Comparison of ENCODE assay signal across 23 cellular contexts in the genomic region with DNA sequence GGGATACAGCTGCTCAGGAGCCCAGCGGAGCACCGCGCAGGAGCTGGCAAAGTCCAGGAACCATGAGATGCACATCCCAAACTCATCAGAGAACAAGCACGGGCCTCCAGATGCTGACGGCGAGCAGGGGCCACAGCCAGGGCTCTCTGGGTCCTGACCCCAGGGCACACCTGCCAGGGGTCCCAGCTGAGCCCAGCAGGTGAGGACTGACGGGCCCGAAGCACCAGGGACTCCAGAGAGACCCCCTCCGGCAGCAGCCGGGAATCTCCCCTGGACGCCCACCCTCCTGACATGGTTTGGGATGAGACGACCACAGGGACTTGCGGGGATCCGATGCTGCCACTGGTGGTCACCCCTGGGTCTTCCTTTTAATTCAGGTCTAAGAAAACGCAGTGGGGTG. TPM values are rescaled to one million over a fixed set of nuclear protein-coding genes. Genes with fewer than 3 reads are reported as not detected.
"Had no signal": no experiment of that assay in that cellular context is flagged by ENCODE, and none has a peak within 500 bp of the region (broad histone marks: within the 10 kb centered on the region; RNA-seq: fewer than 3 reads in every experiment).

No MANE protein-coding gene starts in this region.

- DNase-seq: activated CD4-positive, alpha-beta memory T cell treated with anti-CD3 and anti-CD28 coated beads for 36 hours; activated CD4-positive, alpha-beta T cell treated with anti-CD3 and anti-CD28 coated beads, Interleukin-2, amount 10 ng/mL, durations not matched to agents 7 days and 5 days; activated CD4-positive, CD25-positive, alpha-beta regulatory T cell; activated CD8-positive, alpha-beta memory T cell treated with anti-CD3 and anti-CD28 coated beads for 24 hours; activated gamma-delta T cell treated with Interleukin-2 at 50 U/mL for 16 hours; activated naive CD4-positive, alpha-beta T cell treated with anti-CD3 and anti-CD28 coated beads, Interleukin-2, amount 10 ng/mL, durations not matched to agents 7 days and 5 days; activated naive CD8-positive, alpha-beta T cell treated with anti-CD3 and anti-CD28 coated beads for 36 hours; activated T-cell treated with anti-CD3 and anti-CD28 coated beads, Interleukin-2, amount 50 U/mL, for 4 hours; brain microvascular endothelial cell; KG1; NCI-H1048; NCI-H146; NCI-H187 treated with DMSO at 0.1 percent for 48 hours; NCI-H2081 treated with DMSO at 0.1 percent for 48 hours; NCI-H446; NCI-H524; SIG-M5; T-helper 1 cell had no signal

- H3K27ac ChIP-seq: brain microvascular endothelial cell, cardiac muscle cell, VCaP had no signal

- H3K36me3 Mint-ChIP-seq: activated CD4-positive, alpha-beta memory T cell treated with anti-CD3 and anti-CD28 coated beads for 36 hours; activated naive CD4-positive, alpha-beta T cell treated with anti-CD3 and anti-CD28 coated beads, Interleukin-2, amount 10 ng/mL, durations not matched to agents 7 days and 5 days had no signal

- H3K4me3 Mint-ChIP-seq: activated CD4-positive, alpha-beta memory T cell treated with anti-CD3 and anti-CD28 coated beads for 36 hours; activated CD4-positive, alpha-beta T cell treated with anti-CD3 and anti-CD28 coated beads, Interleukin-2, amount 10 ng/mL, durations not matched to agents 7 days and 5 days; activated naive CD4-positive, alpha-beta T cell treated with anti-CD3 and anti-CD28 coated beads, Interleukin-2, amount 10 ng/mL, durations not matched to agents 7 days and 5 days; activated naive CD8-positive, alpha-beta T cell treated with anti-CD3 and anti-CD28 coated beads for 36 hours; activated T-cell treated with anti-CD3 and anti-CD28 coated beads, Interleukin-2, amount 50 U/mL, for 4 hours had no signal

- H3K4me3 ChIP-seq: cardiac muscle cell had no signal

- H3K36me3 ChIP-seq: brain microvascular endothelial cell, cardiac muscle cell had no signal

- H3K27me3 Mint-ChIP-seq: activated CD4-positive, alpha-beta T cell treated with anti-CD3 and anti-CD28 coated beads, Interleukin-2, amount 10 ng/mL, durations not matched to agents 7 days and 5 days had no signal

- H3K27ac Mint-ChIP-seq: activated CD4-positive, alpha-beta memory T cell treated with anti-CD3 and anti-CD28 coated beads for 36 hours; activated CD4-positive, alpha-beta T cell treated with anti-CD3 and anti-CD28 coated beads, Interleukin-2, amount 10 ng/mL, durations not matched to agents 7 days and 5 days; activated naive CD4-positive, alpha-beta T cell treated with anti-CD3 and anti-CD28 coated beads, Interleukin-2, amount 10 ng/mL, durations not matched to agents 7 days and 5 days; activated naive CD8-positive, alpha-beta T cell treated with anti-CD3 and anti-CD28 coated beads for 36 hours had no signal

- ATAC-seq: activated T-cell treated with anti-CD3 and anti-CD28 coated beads, Interleukin-2, amount 50 U/mL, for 4 hours had no signal

- H3K27me3 ChIP-seq: cardiac muscle cell had no signal

RNA-seq across cellular contexts. Expression of a gene that starts 22.1 kb away (rescaled TPM):
- total RNA-seq: activated CD4-positive, alpha-beta memory T cell treated with anti-CD3 and anti-CD28 coated beads for 36 hours; activated CD4-positive, alpha-beta T cell treated with anti-CD3 and anti-CD28 coated beads, Interleukin-2, amount 10 ng/mL, durations not matched to agents 7 days and 5 days; activated naive CD8-positive, alpha-beta T cell treated with anti-CD3 and anti-CD28 coated beads for 36 hours; activated T-cell treated with anti-CD3 and anti-CD28 coated beads, Interleukin-2, amount 50 U/mL, for 4 hours; cardiac muscle cell; LHCN-M2; M059J; T-helper 2 cell treated with Interferon-gamma antibody and Interleukin-4, amounts not matched to agents 100 ng/mL and 5 ng/mL, for 36 hours had no signal

RNA-seq across cellular contexts. Expression of a gene that starts 23.4 kb away (rescaled TPM):
- total RNA-seq: activated CD4-positive, alpha-beta T cell treated with anti-CD3 and anti-CD28 coated beads, Interleukin-2, amount 10 ng/mL, durations not matched to agents 7 days and 5 days; activated naive CD8-positive, alpha-beta T cell treated with anti-CD3 and anti-CD28 coated beads for 36 hours; LHCN-M2; M059J; T-helper 2 cell treated with Interferon-gamma antibody and Interleukin-4, amounts not matched to agents 100 ng/mL and 5 ng/mL, for 36 hours had no signal

RNA-seq across cellular contexts. Expression of a gene that starts 49.2 kb away (rescaled TPM):
- total RNA-seq: activated CD4-positive, alpha-beta memory T cell treated with anti-CD3 and anti-CD28 coated beads for 36 hours; LHCN-M2 had no signal

RNA-seq across cellular contexts. Expression of a gene that starts 53.8 kb away (rescaled TPM):
- total RNA-seq: activated CD4-positive, alpha-beta memory T cell treated with anti-CD3 and anti-CD28 coated beads for 36 hours; activated CD4-positive, alpha-beta T cell treated with anti-CD3 and anti-CD28 coated beads, Interleukin-2, amount 10 ng/mL, durations not matched to agents 7 days and 5 days; activated T-cell treated with anti-CD3 and anti-CD28 coated beads, Interleukin-2, amount 50 U/mL, for 4 hours; cardiac muscle cell; T-helper 2 cell treated with Interferon-gamma antibody and Interleukin-4, amounts not matched to agents 100 ng/mL and 5 ng/mL, for 36 hours had no signal
